In genomic region chr2:205477016-205477705, GRCh38 we compare ENCODE assay signal across 32 cellular contexts.
DNase-seq lines count a peak whose midpoint lies in the region; ATAC-seq, FAIRE-seq and TF ChIP-seq lines count a peak whose summit lies in the region.
"Had no signal": no experiment of that assay in that cellular context is flagged by ENCODE, and none has a peak within 500 bp of the region (broad histone marks: within the 10 kb centered on the region; RNA-seq: fewer than 3 reads in every experiment).

No MANE protein-coding gene starts in this region.

- H3K27me3 ChIP-seq in Caco-2 (replicated peaks; ENCODE audit: control insufficient read depth, insufficient read depth, low read length) = no peaks in the 10 kb centered on the region
- no peaks in the 10 kb centered on the region for H3K27me3 ChIP-seq in small intestine (ENCODE audit: control insufficient read depth in 2 of 2, insufficient read depth in 2 of 2, low read length in 2 of 2)
- H3K27me3 ChIP-seq: heart left ventricle, neutrophil had no signal

- POLR2A ChIA-PET in Caco-2 (lab: Charles Lee) = no interaction called here

- peaks cover 6% of the 10 kb centered on the region for H3K9me3 Mint-ChIP-seq in Caco-2 (ENCODE audit: unreplicated experiment)
- H3K9me3 Mint-ChIP-seq: activated T-cell treated with anti-CD3 and anti-CD28 coated beads, Interleukin-2, amount 50 U/mL, for 4 hours; CD14-positive monocyte; GM23338; stimulated activated naive CD8-positive, alpha-beta T cell treated with anti-CD3 and anti-CD28 coated beads, Interleukin-15, Interleukin-2, amounts not matched to agents 100 ng/mL and 50 ng/mL, for 24 hours had no signal

- H3K4me3 ChIP-seq in Caco-2 (ENCODE audit: low read depth, low read length) = no peak overlapping the region
- H3K4me3 ChIP-seq in fibroblast of villous mesenchyme (ENCODE audit: low read depth, low read length) = no peak overlapping the region
- no peak overlapping the region for H3K4me3 ChIP-seq in small intestine (ENCODE audit: low read depth in 1 of 2, low read length in 2 of 2)
- H3K4me3 ChIP-seq: GM23338, heart left ventricle, lung, prostate gland had no signal

- peak overlapping the region; percentile 41 for H3K27ac Mint-ChIP-seq in Caco-2 (ENCODE audit: unreplicated experiment)
- H3K27ac Mint-ChIP-seq: activated CD4-positive, alpha-beta T cell treated with anti-CD3 and anti-CD28 coated beads, Interleukin-2, amount 10 ng/mL, durations not matched to agents 24 days and 14 days; CD14-positive monocyte; GM23338; stimulated activated naive CD8-positive, alpha-beta T cell treated with anti-CD3 and anti-CD28 coated beads, Interleukin-15, Interleukin-2, amounts not matched to agents 100 ng/mL and 50 ng/mL, for 24 hours had no signal

- DNase-seq in Caco-2 (peak; percentile 36 to 37), NCI-H226 (peak; percentile 1), fibroblast of villous mesenchyme (ENCODE audit: low read depth) (peak; percentile 40), small intestine (peak; percentile 74), SKM-1 (lab: John Stamatoyannopoulos, UW; ENCODE audit: unreplicated experiment) (no peak), NCI-H774 (lab: John Stamatoyannopoulos, UW) (no peak)
- DNase-seq: ACHN; activated CD4-positive, alpha-beta T cell treated with anti-CD3 and anti-CD28 coated beads, Interleukin-2, amount 10 ng/mL, durations not matched to agents 24 days and 14 days; activated T-cell treated with anti-CD3 and anti-CD28 coated beads, Interleukin-2, amount 50 U/mL, for 4 hours; Calu3; effector CD4-positive, alpha-beta T cell; heart left ventricle; kidney glomerular epithelial cell; NCI-H1048; NCI-H187; NCI-H2171 treated with DMSO at 0.1 percent for 48 hours; NCI-H524; NK-92 treated with Interleukin-12 subunit alpha and Interleukin-12 subunit beta, amount 100 ng/mL, for 24 hours; SHP77 treated with DMSO at 0.1 percent for 48 hours; SW 1271; T1000 had no signal

- H3K4me1 Mint-ChIP-seq in Caco-2 (ENCODE audit: low read depth, unreplicated experiment) = peaks cover 14% of the 10 kb centered on the region
- H3K4me1 Mint-ChIP-seq: CD14-positive monocyte had no signal

- peaks cover 30% of the 10 kb centered on the region for H3K4me1 ChIP-seq in Caco-2
- peaks cover 0 to 5% of the 10 kb centered on the region in 2 donors for H3K4me1 ChIP-seq in small intestine (ENCODE audit: control insufficient read depth in 2 of 2, insufficient read depth in 1 of 2, low read depth in 1 of 2, low read length in 1 of 2)
- H3K4me1 ChIP-seq: prostate gland had no signal

- FAIRE-seq in small intestine (lab: Jason Lieb, UNC) = no peak
- FAIRE-seq: colon, GM12892, HepG2 had no signal

- no peak for ATAC-seq in HG02642 (IDR thresholded peaks at IDR 0.05; ENCODE audit: poor library complexity, unreplicated experiment)
- ATAC-seq: activated T-cell treated with anti-CD3 and anti-CD28 coated beads, Interleukin-2, amount 50 U/mL, for 4 hours; GM23338; heart left ventricle; HepG2; Panc1 had no signal

- 13 to 50% (median 25%) methylated on average over 3 of the region's 3 CpGs for WGBS in small intestine, 3 donors

- H3K4me3 Mint-ChIP-seq in Caco-2 (ENCODE audit: unreplicated experiment) = peak overlapping the region; percentile 16
- H3K4me3 Mint-ChIP-seq: activated CD4-positive, alpha-beta T cell treated with anti-CD3 and anti-CD28 coated beads, Interleukin-2, amount 10 ng/mL, durations not matched to agents 24 days and 14 days; activated T-cell treated with anti-CD3 and anti-CD28 coated beads, Interleukin-2, amount 50 U/mL, for 4 hours; CD14-positive monocyte; GM23338; stimulated activated naive CD8-positive, alpha-beta T cell treated with anti-CD3 and anti-CD28 coated beads, Interleukin-15, Interleukin-2, amounts not matched to agents 100 ng/mL and 50 ng/mL, for 24 hours had no signal

- H3K9me3 ChIP-seq in Caco-2 = no peaks in the 10 kb centered on the region
- no peaks in the 10 kb centered on the region for H3K9me3 ChIP-seq in small intestine (ENCODE audit: control insufficient read depth, low read depth)
- H3K9me3 ChIP-seq: heart left ventricle, neutrophil, prostate gland had no signal

- no TSS peak for BruUV-seq in Caco-2 (replicated peaks; lab: Mats Ljungman, UMichigan)

- CTCF ChIA-PET in Caco-2 (lab: Charles Lee) = interaction anchor here (0.7 kb wide), 1 partner anchor 32 kb away, joined by 3 read pairs; no protein-coding TSS in a partner anchor

- H3K36me3 ChIP-seq in Caco-2 (ENCODE audit: control insufficient read depth, insufficient read depth, low read length) (no peaks in the 10 kb centered on the region), small intestine (ENCODE audit: control insufficient read depth in 2 of 2, insufficient read depth in 2 of 2, low read length in 2 of 2) (no peaks in the 10 kb centered on the region)
- H3K36me3 ChIP-seq: heart left ventricle, neutrophil, prostate gland had no signal

- TF ChIP-seq CTCF in Caco-2 (IDR thresholded peaks at IDR 0.05; ENCODE audit: insufficient read depth in 1 of 2, low read depth in 1 of 2, low read length in 1 of 2, severe bottlenecking in 1 of 2, unreplicated experiment in 1 of 2) (no peak), fibroblast of villous mesenchyme (IDR thresholded peaks at IDR 0.05; ENCODE audit: insufficient read depth, low read depth, low read length) (no peak)

- no peaks in the 10 kb centered on the region for H3K27me3 Mint-ChIP-seq in Caco-2 (ENCODE audit: insufficient read depth, unreplicated experiment)
- H3K27me3 Mint-ChIP-seq: stimulated activated naive CD8-positive, alpha-beta T cell treated with anti-CD3 and anti-CD28 coated beads, Interleukin-15, Interleukin-2, amounts not matched to agents 100 ng/mL and 50 ng/mL, for 24 hours had no signal

- H3K36me3 Mint-ChIP-seq in Caco-2 (ENCODE audit: insufficient read depth, unreplicated experiment) = no peaks in the 10 kb centered on the region
- H3K36me3 Mint-ChIP-seq: CD14-positive monocyte had no signal

- H3K27ac ChIP-seq in small intestine (ENCODE audit: low read depth in 1 of 2, low read length in 1 of 2) = no peak overlapping the region
- H3K27ac ChIP-seq: heart left ventricle, neutrophil, prostate gland had no signal

- intact Hi-C loops in Caco-2 (cut with micrococcal nuclease; ENCODE audit: unreplicated experiment) = loop anchor here (1.0 to 5.0 kb wide), 3 partner anchors 28 to 119 kb away; no protein-coding TSS in a partner anchor

Comparison
In these comparisons a context has a peak if more than half of its experiments do, and no peak if none do; other contexts are left out.
1. DNase-seq: peak in Caco-2 (2 of 2), NCI-H226 (single experiment), fibroblast of villous mesenchyme (single experiment) and small intestine (single experiment); none in SKM-1 (single experiment) and NCI-H774 (single experiment).